ENCODE assay signal across 34 cellular contexts in the genomic region with DNA sequence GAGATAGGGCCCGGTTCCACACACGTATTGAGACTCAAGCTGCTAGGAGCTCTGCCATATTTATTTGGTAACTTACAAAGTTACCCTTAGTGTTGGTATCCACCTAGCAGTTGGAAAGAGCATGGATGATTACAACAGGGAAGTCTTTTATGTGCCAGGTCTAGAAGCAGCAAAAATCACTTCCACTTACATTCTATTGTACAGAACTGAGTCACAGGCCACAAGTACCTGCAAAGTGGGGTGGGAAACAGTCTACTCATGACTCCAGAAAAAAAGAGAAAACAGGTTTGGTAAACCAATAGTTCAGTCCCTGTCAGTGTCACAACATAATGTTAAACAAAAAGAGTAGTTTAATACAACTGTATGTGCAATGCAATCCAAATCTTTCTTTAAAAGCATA.
"Had no signal": no experiment of that assay in that cellular context is flagged by ENCODE, and none has a peak within 500 bp of the region (broad histone marks: within the 10 kb centered on the region; RNA-seq: fewer than 3 reads in every experiment).

No MANE protein-coding gene starts in this region.

- H3K27me3 Mint-ChIP-seq: activated naive CD4-positive, alpha-beta T cell treated with anti-CD3 and anti-CD28 coated beads, Interleukin-2, amount 10 ng/mL, durations not matched to agents 7 days and 5 days; activated naive CD8-positive, alpha-beta T cell treated with anti-CD3 and anti-CD28 coated beads for 36 hours had no signal

- FAIRE-seq: K562, RCC 7860 had no signal

- H3K4me1 Mint-ChIP-seq: activated CD4-positive, alpha-beta T cell treated with anti-CD3 and anti-CD28 coated beads for 36 hours; activated naive CD4-positive, alpha-beta T cell treated with anti-CD3 and anti-CD28 coated beads, Interleukin-2, amount 10 ng/mL, durations not matched to agents 7 days and 5 days; activated naive CD8-positive, alpha-beta T cell treated with anti-CD3 and anti-CD28 coated beads for 36 hours; central memory CD8-positive, alpha-beta T cell had no signal

- H3K27me3 ChIP-seq: brain microvascular endothelial cell, cardiac muscle cell, MG63 had no signal

- H3K4me3 ChIP-seq: cardiac muscle cell, K562, MG63, PC-9 had no signal

- DNase-seq: activated CD4-positive, alpha-beta memory T cell treated with anti-CD3 and anti-CD28 coated beads for 36 hours; activated CD4-positive, alpha-beta T cell treated with anti-CD3 and anti-CD28 coated beads for 36 hours; activated CD4-positive, alpha-beta T cell treated with anti-CD3 and anti-CD28 coated beads, Interleukin-2, amount 50 U/mL, for 1 hour; activated CD8-positive, alpha-beta memory T cell treated with anti-CD3 and anti-CD28 coated beads, Interleukin-2, amount 50 U/mL, for 4 hours; activated naive CD4-positive, alpha-beta T cell treated with anti-CD3 and anti-CD28 coated beads, Interleukin-2, amount 10 ng/mL, durations not matched to agents 7 days and 5 days; activated naive CD8-positive, alpha-beta T cell treated with anti-CD3 and anti-CD28 coated beads for 36 hours; activated T-cell treated with anti-CD3 and anti-CD28 coated beads for 4 hours; activated T-cell treated with anti-CD3 and anti-CD28 coated beads, Interleukin-2, amount 50 U/mL, for 4 hours; amniotic stem cell; aorta; brain microvascular endothelial cell; MG63; NCI-H1048; NCI-H1105 treated with DMSO at 0.1 percent for 48 hours; NCI-H1436; NCI-H1694; NCI-H1930; NCI-H2081 treated with DMSO at 0.1 percent for 48 hours; NCI-H2171; NCI-H510A; NCI-H526; NCI-H748 treated with DMSO at 0.1 percent for 48 hours; NK-92 treated with Interleukin-12 subunit alpha and Interleukin-12 subunit beta, amount 100 ng/mL, for 24 hours; PC-9; SIG-M5; T1000 had no signal

- ATAC-seq: activated CD4-positive, alpha-beta T cell treated with anti-CD3 and anti-CD28 coated beads for 36 hours; activated CD4-positive, CD25-positive, alpha-beta regulatory T cell treated with anti-CD3 and anti-CD28 coated beads, Interleukin-2, amount 50 U/mL, for 24 hours; activated T-cell treated with anti-CD3 and anti-CD28 coated beads, Interleukin-2, amount 50 U/mL, for 4 hours; K562; Right ventricle myocardium inferior had no signal

- H3K4me2 ChIP-seq: PC-9 had no signal

- H3K36me3 ChIP-seq: brain microvascular endothelial cell, cardiac muscle cell, MG63 had no signal

- H3K27ac ChIP-seq: brain microvascular endothelial cell, cardiac muscle cell, PC-9, RWPE1 had no signal

- H2AFZ ChIP-seq: PC-9 had no signal

- H3K36me3 Mint-ChIP-seq: activated CD4-positive, alpha-beta memory T cell treated with anti-CD3 and anti-CD28 coated beads for 36 hours; activated naive CD4-positive, alpha-beta T cell treated with anti-CD3 and anti-CD28 coated beads, Interleukin-2, amount 10 ng/mL, durations not matched to agents 7 days and 5 days; activated naive CD8-positive, alpha-beta T cell treated with anti-CD3 and anti-CD28 coated beads for 36 hours had no signal

- H3K4me3 Mint-ChIP-seq: activated CD4-positive, alpha-beta memory T cell treated with anti-CD3 and anti-CD28 coated beads for 36 hours; activated CD4-positive, alpha-beta T cell treated with anti-CD3 and anti-CD28 coated beads for 36 hours; activated naive CD4-positive, alpha-beta T cell treated with anti-CD3 and anti-CD28 coated beads, Interleukin-2, amount 10 ng/mL, durations not matched to agents 7 days and 5 days; activated naive CD8-positive, alpha-beta T cell treated with anti-CD3 and anti-CD28 coated beads for 36 hours; activated T-cell treated with anti-CD3 and anti-CD28 coated beads, Interleukin-2, amount 50 U/mL, for 4 hours; activated T-helper 1 cell treated with anti-CD3 and anti-CD28 coated beads, Interleukin-12 subunit alpha, Interleukin-12 subunit beta, Interleukin-2, Interleukin-4 antibody, amounts not matched to agents 30 ng/mL and 10 ng/mL and 1 ng/mL, durations not matched to agents 14 hours and 24 hours and 36 hours; central memory CD8-positive, alpha-beta T cell had no signal

- H3K9me3 Mint-ChIP-seq: activated CD4-positive, alpha-beta memory T cell treated with anti-CD3 and anti-CD28 coated beads for 36 hours; activated T-cell treated with anti-CD3 and anti-CD28 coated beads, Interleukin-2, amount 50 U/mL, for 4 hours; activated T-helper 1 cell treated with anti-CD3 and anti-CD28 coated beads, Interleukin-12 subunit alpha, Interleukin-12 subunit beta, Interleukin-2, Interleukin-4 antibody, amounts not matched to agents 30 ng/mL and 10 ng/mL and 1 ng/mL, durations not matched to agents 14 hours and 24 hours and 36 hours had no signal

- H3K27ac Mint-ChIP-seq: activated CD4-positive, alpha-beta memory T cell treated with anti-CD3 and anti-CD28 coated beads for 36 hours; activated CD4-positive, alpha-beta T cell treated with anti-CD3 and anti-CD28 coated beads for 36 hours; activated naive CD4-positive, alpha-beta T cell treated with anti-CD3 and anti-CD28 coated beads, Interleukin-2, amount 10 ng/mL, durations not matched to agents 7 days and 5 days; activated naive CD8-positive, alpha-beta T cell treated with anti-CD3 and anti-CD28 coated beads for 36 hours; activated T-helper 1 cell treated with anti-CD3 and anti-CD28 coated beads, Interleukin-12 subunit alpha, Interleukin-12 subunit beta, Interleukin-2, Interleukin-4 antibody, amounts not matched to agents 30 ng/mL and 10 ng/mL and 1 ng/mL, durations not matched to agents 14 hours and 24 hours and 36 hours had no signal
